Comparison of ENCODE assay signal across 11 cellular contexts in the genomic region with DNA sequence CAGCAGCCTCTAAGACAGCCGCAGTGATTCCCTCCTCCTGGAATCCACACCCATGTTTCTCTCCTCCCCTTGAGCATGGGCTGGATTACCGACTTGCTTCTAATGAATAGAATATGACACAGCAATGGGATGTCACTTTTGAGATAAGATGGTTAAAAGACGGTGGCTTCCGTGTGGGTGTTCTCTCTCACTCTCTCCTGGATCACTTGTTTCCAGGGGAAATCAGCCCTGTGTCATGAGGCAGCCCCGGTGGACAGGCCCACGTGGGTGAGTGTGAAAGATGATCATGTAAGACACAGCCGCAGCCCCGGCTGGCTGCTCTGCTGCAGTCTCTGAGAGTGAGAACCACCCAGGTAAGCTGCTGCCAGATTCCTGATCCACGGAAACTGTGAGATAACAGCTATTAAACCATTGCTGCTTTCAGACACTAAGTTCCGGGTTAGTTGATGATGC. TPM values are rescaled to one million over a fixed set of nuclear protein-coding genes. Genes with fewer than 3 reads are reported as not detected.
A peak's percentile ranks its signal among the peaks of the same experiment; 100 is the strongest.
DNase-seq lines count a peak whose midpoint lies in the region; ATAC-seq and TF ChIP-seq lines count a peak whose summit lies in the region.
"Had no signal": no experiment of that assay in that cellular context is flagged by ENCODE, and none has a peak within 500 bp of the region (broad histone marks: within the 10 kb centered on the region; RNA-seq: fewer than 3 reads in every experiment).

No MANE protein-coding gene starts in this region.

- H3K9me3 Mint-ChIP-seq in CD4-positive, alpha-beta T cell = no peaks in the 10 kb centered on the region
- H3K9me3 Mint-ChIP-seq: activated naive CD4-positive, alpha-beta T cell treated with anti-CD3 and anti-CD28 coated beads for 36 hours had no signal

- POLR2A ChIA-PET in CD4-positive, alpha-beta T cell (lab: Charles Lee) = interaction anchor here (2.8 kb wide), 1 partner anchor 10 kb away, joined by 9 read pairs; a partner anchor contains a TSS

- H3K4me1 Mint-ChIP-seq in CD4-positive, alpha-beta T cell (ENCODE audit: low read depth) = peaks cover 3% of the 10 kb centered on the region

- no peak for TF ChIP-seq CTCF in CD4-positive, alpha-beta T cell (IDR thresholded peaks at IDR 0.05)

- H3K36me3 Mint-ChIP-seq in CD4-positive, alpha-beta T cell (ENCODE audit: low read depth) = no peaks in the 10 kb centered on the region

- no peaks in the 10 kb centered on the region for H3K27me3 Mint-ChIP-seq in CD4-positive, alpha-beta T cell

- DNase-seq in activated CD8-positive, alpha-beta memory T cell treated with anti-CD3 and anti-CD28 coated beads, Interleukin-2, amount 50 U/mL, for 48 hours = peak; percentile 46
- DNase-seq in activated CD8-positive, alpha-beta memory T cell treated with anti-CD3 and anti-CD28 coated beads for 24 hours = no peak
- DNase-seq in iris pigment epithelial cell (ENCODE audit: low read depth) (peak; percentile 60), retina (peak; percentile 27), NCI-H1417 treated with DMSO at 0.1 percent for 48 hours (lab: John Stamatoyannopoulos, UW) (no peak)
- DNase-seq in CD4-positive, alpha-beta T cell = no peak
- DNase-seq: activated naive CD4-positive, alpha-beta T cell treated with anti-CD3 and anti-CD28 coated beads for 36 hours; H7; NCI-H1930 had no signal

- H3K27ac Mint-ChIP-seq in CD4-positive, alpha-beta T cell = no peak overlapping the region
- H3K27ac Mint-ChIP-seq: activated naive CD4-positive, alpha-beta T cell treated with anti-CD3 and anti-CD28 coated beads for 36 hours had no signal

- H3K27ac ChIP-seq in CD4-positive, alpha-beta T cell (ENCODE audit: low read depth, low read length) = no peak overlapping the region

- intact Hi-C loops in CD4-positive, alpha-beta T cell (cut with DNase I, micrococcal nuclease) = no loop called here

- no peak overlapping the region for H3K4me3 Mint-ChIP-seq in CD4-positive, alpha-beta T cell
- H3K4me3 Mint-ChIP-seq: activated naive CD4-positive, alpha-beta T cell treated with anti-CD3 and anti-CD28 coated beads for 36 hours had no signal

- ATAC-seq in SK-N-SH treated with all-trans-retinoic acid at 6 μM for 48 hours (peak; percentile 71), GM21447 (IDR thresholded peaks at IDR 0.05; ENCODE audit: unreplicated experiment) (no peak)
- ATAC-seq in CD4-positive, alpha-beta T cell (ENCODE audit: poor library complexity) = no peak

- CTCF ChIA-PET in CD4-positive, alpha-beta T cell (lab: Charles Lee) = interaction anchor here (0.6 kb wide), 1 partner anchor 70 kb away, joined by 3 read pairs; no protein-coding TSS in a partner anchor

- no peaks in the 10 kb centered on the region for H3K27me3 ChIP-seq in CD4-positive, alpha-beta T cell (ENCODE audit: control insufficient read depth, insufficient read depth, low read length)

- H3K9me3 ChIP-seq in CD4-positive, alpha-beta T cell (ENCODE audit: control insufficient read depth, low read length) = no peaks in the 10 kb centered on the region

TF ChIP-seq in SK-N-SH treated with all-trans-retinoic acid at 6 μM for 48 hours, 23 proteins besides CTCF, POLR2A, EP300 and RAD21:
- TF ChIP-seq RARB (CRISPR knock-in tag; IDR thresholded peaks at IDR 0.05) = no peak
- TF ChIP-seq, protein P1, sequence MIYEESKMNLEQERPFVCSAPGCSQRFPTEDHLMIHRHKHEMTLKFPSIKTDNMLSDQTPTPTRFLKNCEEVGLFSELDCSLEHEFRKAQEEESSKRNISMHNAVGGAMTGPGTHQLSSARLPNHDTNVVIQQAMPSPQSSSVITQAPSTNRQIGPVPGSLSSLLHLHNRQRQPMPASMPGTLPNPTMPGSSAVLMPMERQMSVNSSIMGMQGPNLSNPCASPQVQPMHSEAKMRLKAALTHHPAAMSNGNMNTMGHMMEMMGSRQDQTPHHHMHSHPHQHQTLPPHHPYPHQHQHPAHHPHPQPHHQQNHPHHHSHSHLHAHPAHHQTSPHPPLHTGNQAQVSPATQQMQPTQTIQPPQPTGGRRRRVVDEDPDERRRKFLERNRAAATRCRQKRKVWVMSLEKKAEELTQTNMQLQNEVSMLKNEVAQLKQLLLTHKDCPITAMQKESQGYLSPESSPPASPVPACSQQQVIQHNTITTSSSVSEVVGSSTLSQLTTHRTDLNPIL (CRISPR knock-in tag; IDR thresholded peaks at IDR 0.05; ENCODE audit: low read depth) = no peak
TF ChIP-seq in SK-N-SH treated with all-trans-retinoic acid at 6 μM for 48 hours: peak in this region for 0.

RNA-seq across cellular contexts. Expression of a gene that starts 10.7 kb away (rescaled TPM):
- total RNA-seq in CD4-positive, alpha-beta T cell = 100 to 1,000 TPM; 127 to 130 TPM

RNA-seq across cellular contexts. Expression of a gene that starts 11.1 kb away (rescaled TPM):
- 1 to 10 TPM; 5.8 TPM for total RNA-seq in CD4-positive, alpha-beta T cell

RNA-seq across cellular contexts. Expression of a gene that starts 32.9 kb away (rescaled TPM):
- total RNA-seq in CD4-positive, alpha-beta T cell = 1 to 10 TPM; 2.3 to 2.4 TPM

RNA-seq across cellular contexts. Expression of a gene that starts 33.1 kb away (rescaled TPM):
- total RNA-seq in CD4-positive, alpha-beta T cell = 1 to 10 TPM; 6.8 to 7.4 TPM

RNA-seq across cellular contexts. Expression of a gene that starts 58.2 kb away (rescaled TPM):
- 10 to 100 TPM; 19.0 to 20.6 TPM for total RNA-seq in CD4-positive, alpha-beta T cell

Comparison
In these comparisons a context has a peak if more than half of its experiments do, and no peak if none do; other contexts are left out.
1. DNase-seq: peak in activated CD8-positive, alpha-beta memory T cell treated with anti-CD3 and anti-CD28 coated beads, Interleukin-2, amount 50 U/mL, for 48 hours (single experiment), iris pigment epithelial cell (single experiment) and retina (single experiment); none in activated CD8-positive, alpha-beta memory T cell treated with anti-CD3 and anti-CD28 coated beads for 24 hours (single experiment), NCI-H1417 treated with DMSO at 0.1 percent for 48 hours (single experiment) and CD4-positive, alpha-beta T cell (0 of 10).